18 cellular contexts compared by ENCODE assay signal in genomic region chr1:181541947-181542346, GRCh38. TPM values are rescaled to one million over a fixed set of nuclear protein-coding genes. Genes with fewer than 3 reads are reported as not detected.
DNase-seq lines count a peak whose midpoint lies in the region; ATAC-seq, FAIRE-seq and TF ChIP-seq lines count a peak whose summit lies in the region.
"Had no signal": no experiment of that assay in that cellular context is flagged by ENCODE, and none has a peak within 500 bp of the region (broad histone marks: within the 10 kb centered on the region; RNA-seq: fewer than 3 reads in every experiment).

No MANE protein-coding gene starts in this region.

- FAIRE-seq in keratinocyte (lab: Jason Lieb, UNC), result no peak
- FAIRE-seq: colon had no signal

- H3K79me2 ChIP-seq in mammary epithelial cell (ENCODE audit: insufficient read depth, low read length) (no peaks in the 10 kb centered on the region), keratinocyte (ENCODE audit: control insufficient read depth, insufficient read depth, low read length) (no peaks in the 10 kb centered on the region)

- CTCF ChIA-PET in mammary epithelial cell (lab: Charles Lee; ENCODE audit: low non-redundant PET), result interaction anchor here (0.6 kb wide), 1 partner anchor 291 kb away, joined by 4 read pairs; no protein-coding TSS in a partner anchor
- CTCF ChIA-PET in CD4-positive, alpha-beta memory T cell (lab: Charles Lee; ENCODE audit: partially characterized antibody), result no interaction called here

- no peak overlapping the region for H3K27ac Mint-ChIP-seq in CD4-positive, alpha-beta memory T cell
- H3K27ac Mint-ChIP-seq: activated CD8-positive, alpha-beta T cell treated with anti-CD3 and anti-CD28 coated beads for 36 hours; activated T-helper 1 cell treated with anti-CD3 and anti-CD28 coated beads, Interleukin-12 subunit alpha, Interleukin-12 subunit beta, Interleukin-2, Interleukin-4 antibody, amounts not matched to agents 30 ng/mL and 10 ng/mL and 1 ng/mL, durations not matched to agents 14 hours and 24 hours and 36 hours had no signal

- H3K4me3 ChIP-seq in mammary epithelial cell (replicated peaks in 1 of 3; ENCODE audit: insufficient read depth in 1 of 3, low read depth in 2 of 3, low read length in 3 of 3) (no peak overlapping the region), keratinocyte (ENCODE audit: control insufficient read depth in 2 of 3, extremely low read depth in 1 of 3, insufficient read depth in 2 of 3, low read depth in 1 of 3, low read length in 3 of 3) (peak overlapping the region in 2 of 3 experiments; percentile 6 to 27)
- H3K4me3 ChIP-seq in CD4-positive, alpha-beta memory T cell (ENCODE audit: low read length in 2 of 2), result no peak overlapping the region
- H3K4me3 ChIP-seq: uterus had no signal

- ATAC-seq in HG02938 (IDR thresholded peaks at IDR 0.05; ENCODE audit: unreplicated experiment), result peak; percentile 67
- ATAC-seq in HG02623 (IDR thresholded peaks at IDR 0.05; ENCODE audit: unreplicated experiment), result no peak
- ATAC-seq: activated CD8-positive, alpha-beta T cell treated with anti-CD3 and anti-CD28 coated beads for 36 hours; Panc1; stimulated activated naive CD8-positive, alpha-beta T cell treated with anti-CD3 and anti-CD28 coated beads, Interleukin-15, amount 100 ng/mL, for 72 hours had no signal

- H3K9ac ChIP-seq in mammary epithelial cell (ENCODE audit: insufficient read depth, low read length), result no peak overlapping the region
- peak overlapping the region; percentile 60 for H3K9ac ChIP-seq in keratinocyte (ENCODE audit: control insufficient read depth, extremely low read depth, insufficient read depth, low read length)

- no peaks in the 10 kb centered on the region for H3K9me1 ChIP-seq in keratinocyte (ENCODE audit: control insufficient read depth, extremely low read depth, insufficient read depth, low read length)

- H4K20me1 ChIP-seq in mammary epithelial cell (ENCODE audit: insufficient read depth, low read length) (no peaks in the 10 kb centered on the region), keratinocyte (ENCODE audit: control insufficient read depth, extremely low read depth, insufficient read depth, low read length) (no peaks in the 10 kb centered on the region)

- DNase-seq in EL (peak; percentile 6), mammary epithelial cell (peak; percentile 64), keratinocyte (ENCODE audit: low read depth, low spot score) (peak; percentile 48), Kasumi-1 (lab: John Stamatoyannopoulos, UW) (no peak), activated gamma-delta T cell treated with Interleukin-2 at 50 U/mL for 16 hours (no peak)
- DNase-seq in CD4-positive, alpha-beta memory T cell, result no peak
- DNase-seq: activated CD8-positive, alpha-beta T cell treated with anti-CD3 and anti-CD28 coated beads for 36 hours; left cardiac atrium; NCI-H2081; NCI-H748 treated with DMSO at 0.1 percent for 48 hours; stimulated activated CD4-positive, alpha-beta T cell treated with anti-CD3 and anti-CD28 coated beads, Interleukin-12 subunit alpha, Interleukin-12 subunit beta, amount 100 ng/mL, for 4 hours; stimulated activated naive CD8-positive, alpha-beta T cell treated with anti-CD3 and anti-CD28 coated beads, Interleukin-15, amount 100 ng/mL, for 72 hours; uterus had no signal

- H3K36me3 ChIP-seq in mammary epithelial cell (ENCODE audit: insufficient read depth, low read length) (no peaks in the 10 kb centered on the region), keratinocyte (ENCODE audit: control insufficient read depth in 2 of 2, extremely low read depth in 1 of 2, insufficient read depth in 2 of 2, low read length in 2 of 2) (no peaks in the 10 kb centered on the region)
- H3K36me3 ChIP-seq in CD4-positive, alpha-beta memory T cell (ENCODE audit: insufficient read depth, low read length), result no peaks in the 10 kb centered on the region
- H3K36me3 ChIP-seq: uterus had no signal

- POLR2A ChIA-PET in CD4-positive, alpha-beta memory T cell (lab: Charles Lee; ENCODE audit: partially characterized antibody), result no interaction called here

- H3K4me1 ChIP-seq in mammary epithelial cell (ENCODE audit: insufficient read depth, low read length) (peaks cover 26% of the 10 kb centered on the region), keratinocyte (ENCODE audit: control insufficient read depth, extremely low read depth, insufficient read depth, low read length) (peaks cover 25% of the 10 kb centered on the region)
- H3K4me1 ChIP-seq in CD4-positive, alpha-beta memory T cell (ENCODE audit: insufficient read depth, low read length), result no peaks in the 10 kb centered on the region
- H3K4me1 ChIP-seq: uterus had no signal

- H3K9me3 Mint-ChIP-seq in CD4-positive, alpha-beta memory T cell, result no peaks in the 10 kb centered on the region
- H3K9me3 Mint-ChIP-seq: activated CD8-positive, alpha-beta T cell treated with anti-CD3 and anti-CD28 coated beads for 36 hours; activated T-helper 1 cell treated with anti-CD3 and anti-CD28 coated beads, Interleukin-12 subunit alpha, Interleukin-12 subunit beta, Interleukin-2, Interleukin-4 antibody, amounts not matched to agents 30 ng/mL and 10 ng/mL and 1 ng/mL, durations not matched to agents 14 hours and 24 hours and 36 hours; stimulated activated naive CD8-positive, alpha-beta T cell treated with anti-CD3 and anti-CD28 coated beads, Interleukin-15, amount 100 ng/mL, for 72 hours had no signal

- H3K27me3 Mint-ChIP-seq in CD4-positive, alpha-beta memory T cell, result peaks cover 22 to 28% of the 10 kb centered on the region in 2 donors

- no peaks in the 10 kb centered on the region for H3K36me3 Mint-ChIP-seq in CD4-positive, alpha-beta memory T cell

- H3K4me1 Mint-ChIP-seq in CD4-positive, alpha-beta memory T cell, result no peaks in the 10 kb centered on the region
- H3K4me1 Mint-ChIP-seq: stimulated activated naive CD8-positive, alpha-beta T cell treated with anti-CD3 and anti-CD28 coated beads, Interleukin-15, amount 100 ng/mL, for 72 hours had no signal

- intact Hi-C loops in mammary epithelial cell (cut with micrococcal nuclease), result no loop called here
- intact Hi-C loops in CD4-positive, alpha-beta memory T cell (cut with micrococcal nuclease), result no loop called here

- WGBS in mammary epithelial cell (ENCODE audit: low coverage, missing lambda C conversion rate), result 61% methylated on average over 2 of the region's 2 CpGs

- H2AFZ ChIP-seq in mammary epithelial cell (ENCODE audit: low read depth, low read length), result peak overlapping the region; percentile 75
- H2AFZ ChIP-seq in keratinocyte (ENCODE audit: control insufficient read depth, low read length), result peak overlapping the region; percentile 75

- BruUV-seq in mammary epithelial cell (replicated peaks; lab: Mats Ljungman, UMichigan), result TSS peak; percentile 95

- dilution Hi-C loops in mammary epithelial cell (cut with HindIII; ENCODE audit: low sequenced_read_pairs), result no loop called here
- dilution Hi-C loops in keratinocyte (cut with MboI; ENCODE audit: extremely low pct_ligation_motif_present, low sequenced_read_pairs), result no loop called here

- in situ Hi-C loops in mammary epithelial cell (cut with MboI; ENCODE audit: low sequenced_read_pairs in 2 of 2), result no loop called here

- H3K27ac ChIP-seq in mammary epithelial cell (ENCODE audit: insufficient read depth, low read depth, low read length) (peak overlapping the region; percentile 35), keratinocyte (ENCODE audit: control insufficient read depth, insufficient read depth, low read length) (peak overlapping the region; percentile 89)
- no peak overlapping the region for H3K27ac ChIP-seq in CD4-positive, alpha-beta memory T cell (ENCODE audit: low read depth, low read length)
- H3K27ac ChIP-seq: uterus had no signal

- no peaks in the 10 kb centered on the region for H3K9me3 ChIP-seq in mammary epithelial cell (replicated peaks; ENCODE audit: insufficient read depth, low read length)
- no peaks in the 10 kb centered on the region for H3K9me3 ChIP-seq in keratinocyte (ENCODE audit: control insufficient read depth, low read depth, low read length)
- H3K9me3 ChIP-seq in CD4-positive, alpha-beta memory T cell (ENCODE audit: control insufficient read depth in 1 of 2, low read length in 2 of 2), result no peaks in the 10 kb centered on the region
- H3K9me3 ChIP-seq: uterus had no signal

- no peak for TF ChIP-seq CTCF in mammary epithelial cell (conservative IDR thresholded peaks at IDR 0.05 in 1 of 2, IDR thresholded peaks at IDR 0.05 in 1 of 2; ENCODE audit: extremely low read depth in 1 of 2, insufficient read depth in 1 of 2, low read depth in 1 of 2, low read length in 2 of 2)
- no peak for TF ChIP-seq CTCF in keratinocyte (optimal IDR thresholded peaks at IDR 0.05 in 1 of 3, IDR thresholded peaks at IDR 0.05 in 1 of 3, conservative IDR thresholded peaks at IDR 0.05 in 1 of 3; ENCODE audit: extremely low read depth in 1 of 3, insufficient read depth in 2 of 3, low read length in 3 of 3)

- H3K27me3 ChIP-seq in mammary epithelial cell (ENCODE audit: insufficient read depth, low read length) (no peaks in the 10 kb centered on the region), keratinocyte (ENCODE audit: control insufficient read depth, extremely low read depth, insufficient read depth, low read length) (peaks cover 17% of the 10 kb centered on the region)
- no peaks in the 10 kb centered on the region for H3K27me3 ChIP-seq in CD4-positive, alpha-beta memory T cell (ENCODE audit: insufficient read depth, low read length)
- H3K27me3 ChIP-seq: uterus had no signal

- H3K4me3 Mint-ChIP-seq in CD4-positive, alpha-beta memory T cell, result no peak overlapping the region
- H3K4me3 Mint-ChIP-seq: activated CD8-positive, alpha-beta T cell treated with anti-CD3 and anti-CD28 coated beads for 36 hours; activated T-helper 1 cell treated with anti-CD3 and anti-CD28 coated beads, Interleukin-12 subunit alpha, Interleukin-12 subunit beta, Interleukin-2, Interleukin-4 antibody, amounts not matched to agents 30 ng/mL and 10 ng/mL and 1 ng/mL, durations not matched to agents 14 hours and 24 hours and 36 hours; stimulated activated naive CD8-positive, alpha-beta T cell treated with anti-CD3 and anti-CD28 coated beads, Interleukin-15, amount 100 ng/mL, for 72 hours had no signal

- H3K4me2 ChIP-seq in mammary epithelial cell (ENCODE audit: insufficient read depth, low read depth, low read length) (peak overlapping the region; percentile 54), keratinocyte (ENCODE audit: control insufficient read depth, extremely low read depth, insufficient read depth, low read depth, low read length) (peak overlapping the region; percentile 79)

RNA-seq across cellular contexts. Expression of gene CACNA1E, which starts 58.6 kb away (rescaled TPM):
- not detected for total RNA-seq in mammary epithelial cell
- polyA plus RNA-seq in mammary epithelial cell (not detected), keratinocyte (0.01 TPM in 1 of 3 replicates, not detected in the others)
- polyA minus RNA-seq in mammary epithelial cell (not detected), keratinocyte (not detected in 3 replicates)
- not detected for polyA plus RNA-seq in keratinocyte (2011; ENCODE audit: low read depth)
- not detected in 2 replicates for polyA plus RNA-seq in keratinocyte (2011; cell fraction: cytosol; rRNA removed)
- 0.01 TPM in 1 of 2 replicates, not detected in the other for polyA plus RNA-seq in keratinocyte (2011; cell fraction: nucleus; rRNA removed)
- 0.03 TPM in 1 of 2 replicates, not detected in the other for polyA plus RNA-seq in keratinocyte (2012; ENCODE audit: low replicate concordance)
- polyA minus RNA-seq in keratinocyte (2011; cell fraction: cytosol; rRNA and poly(A)+ RNA removed), result not detected
- polyA minus RNA-seq in keratinocyte (2011; cell fraction: nucleus; rRNA and poly(A)+ RNA removed), result not detected in 2 replicates
- total RNA-seq in CD4-positive, alpha-beta memory T cell, result not detected
- not detected for polyA plus RNA-seq in CD4-positive, alpha-beta memory T cell
- total RNA-seq: activated CD8-positive, alpha-beta T cell treated with anti-CD3 and anti-CD28 coated beads for 36 hours; activated T-helper 1 cell treated with anti-CD3 and anti-CD28 coated beads, Interleukin-12 subunit alpha, Interleukin-12 subunit beta, Interleukin-2, Interleukin-4 antibody, amounts not matched to agents 30 ng/mL and 10 ng/mL and 1 ng/mL, durations not matched to agents 14 hours and 24 hours and 36 hours had no signal

Comparison
In these comparisons a context has a peak if more than half of its experiments do, and no peak if none do; other contexts are left out.
1. DNase-seq: peak in EL (single experiment), mammary epithelial cell (single experiment) and keratinocyte (single experiment); none in CD4-positive, alpha-beta memory T cell (0 of 5), Kasumi-1 (0 of 2) and activated gamma-delta T cell treated with Interleukin-2 at 50 U/mL for 16 hours (single experiment).
2. H3K4me3 ChIP-seq: peak in keratinocyte (2 of 3); none in mammary epithelial cell (0 of 3) and CD4-positive, alpha-beta memory T cell (0 of 2).